In genomic region chr3:49021213-49021812, GRCh38 we compare ENCODE assay signal across 8 cellular contexts. TPM values are rescaled to one million over a fixed set of nuclear protein-coding genes. Genes with fewer than 3 reads are reported as not detected.
DNase-seq lines count a peak whose midpoint lies in the region; ATAC-seq and TF ChIP-seq lines count a peak whose summit lies in the region.

No MANE protein-coding gene starts in this region.

- H3K9me3 ChIP-seq in PC-9 (ENCODE audit: insufficient read depth, low read depth) (no peaks in the 10 kb centered on the region), esophagus (ENCODE audit: control insufficient read depth in 2 of 2, insufficient read depth in 1 of 2, low read depth in 1 of 2, low read length in 1 of 2) (no peaks in the 10 kb centered on the region), muscle layer of colon (ENCODE audit: low read length) (no peaks in the 10 kb centered on the region)

- CTCF ChIA-PET in PC-9 (lab: Charles Lee) = interaction anchor here (0.6 to 1.0 kb wide), 2 partner anchors 33 to 37 kb away, joined by 3 to 4 read pairs; no protein-coding TSS in a partner anchor

- H3K4me2 ChIP-seq in PC-9 = peak overlapping the region; percentile 92

- peaks cover 30% of the 10 kb centered on the region for H3K4me1 ChIP-seq in PC-9 (replicated peaks; ENCODE audit: insufficient read depth)
- H3K4me1 ChIP-seq in esophagus (ENCODE audit: control insufficient read depth in 2 of 2, insufficient read depth in 2 of 2, low read length in 1 of 2) = peaks cover 8 to 25% of the 10 kb centered on the region in 2 donors
- H3K4me1 ChIP-seq in muscle layer of colon (ENCODE audit: insufficient read depth, low read length) = peaks cover 29% of the 10 kb centered on the region

- H3K79me2 ChIP-seq in PC-9 (ENCODE audit: low read depth) = peaks cover 57% of the 10 kb centered on the region

- in situ Hi-C loops in KBM-7 (cut with MboI; ENCODE audit: low pct_unique_long_range_greater_than_20kb, low sequenced_read_pairs) = no loop called here

- no peaks in the 10 kb centered on the region for H3K9me2 ChIP-seq in PC-9 (ENCODE audit: insufficient read depth)

- peak overlapping the region; percentile 82 for H2AFZ ChIP-seq in PC-9

- peak; percentile 56 for ATAC-seq in GM21723 (IDR thresholded peaks at IDR 0.05; ENCODE audit: unreplicated experiment)
- ATAC-seq in activated T-cell treated with anti-CD3 and anti-CD28 coated beads, Interleukin-2, amount 50 U/mL, for 4 hours = peak; percentile 75

- intact Hi-C loops in PC-9 (cut with micrococcal nuclease; ENCODE audit: unreplicated experiment) = no loop called here

- no TSS peak for BruUV-seq in PC-9 (replicated peaks; lab: Mats Ljungman, UMichigan)

- 0% methylated on average over 60 of the region's 60 CpGs for WGBS in esophagus, 2 donors

- no peaks in the 10 kb centered on the region for H3K9me3 Mint-ChIP-seq in activated T-cell treated with anti-CD3 and anti-CD28 coated beads, Interleukin-2, amount 50 U/mL, for 4 hours

- peaks cover 44% of the 10 kb centered on the region; the same call in 1 of the 2 replicates for H3F3A ChIP-seq in PC-9 (ENCODE audit: insufficient read depth, low read depth)

- DNase-seq in DMS53 treated with DMSO at 0.1 percent for 48 hours (lab: John Stamatoyannopoulos, UW; ENCODE audit: unreplicated experiment) = peak; percentile 65
- peak; percentile 99 for DNase-seq in KBM-7
- peak; percentile 89 to 99 for DNase-seq in PC-9
- peak; percentile 99 for DNase-seq in activated T-cell treated with anti-CD3 and anti-CD28 coated beads, Interleukin-2, amount 50 U/mL, for 4 hours
- peak; percentile 96 to 98 for DNase-seq in stimulated activated CD8-positive, alpha-beta memory T cell treated with anti-CD3 and anti-CD28 coated beads, Interleukin-7, amount 100 ng/mL, for 1 hour (ENCODE audit: low read depth in 2 of 2)

- H3K4me3 Mint-ChIP-seq in activated T-cell treated with anti-CD3 and anti-CD28 coated beads, Interleukin-2, amount 50 U/mL, for 4 hours = peak overlapping the region; percentile 95

- peak overlapping the region; percentile 96 for H3K9ac ChIP-seq in muscle layer of colon (ENCODE audit: low read length)

- no peak for TF ChIP-seq CTCF in PC-9 (conservative IDR thresholded peaks at IDR 0.05)

- H4K20me1 ChIP-seq in PC-9 (ENCODE audit: insufficient read depth) = no peaks in the 10 kb centered on the region; the same call in 1 of the 2 replicates

- H3K36me3 ChIP-seq in PC-9 (ENCODE audit: low read depth) (peaks cover 6% of the 10 kb centered on the region; the same call in 1 of the 2 replicates), esophagus (ENCODE audit: control insufficient read depth in 2 of 2, insufficient read depth in 2 of 2, low read length in 1 of 2) (peaks cover 2 to 30% of the 10 kb centered on the region in 2 donors), muscle layer of colon (ENCODE audit: insufficient read depth, low read length) (peaks cover 38% of the 10 kb centered on the region)

- peaks cover 29% of the 10 kb centered on the region for H3K36me3 Mint-ChIP-seq in activated T-cell treated with anti-CD3 and anti-CD28 coated beads, Interleukin-2, amount 50 U/mL, for 4 hours (ENCODE audit: insufficient read depth)

- H3K27me3 ChIP-seq in PC-9 (ENCODE audit: insufficient read depth, low read depth) = no peaks in the 10 kb centered on the region
- no peaks in the 10 kb centered on the region for H3K27me3 ChIP-seq in esophagus (ENCODE audit: control insufficient read depth in 1 of 2, insufficient read depth in 2 of 2, low read length in 2 of 2)
- H3K27me3 ChIP-seq in muscle layer of colon (ENCODE audit: control insufficient read depth in 1 of 2, insufficient read depth in 2 of 2, low read length in 2 of 2) = no peaks in the 10 kb centered on the region

- peaks cover 39% of the 10 kb centered on the region for H3K4me1 Mint-ChIP-seq in activated T-cell treated with anti-CD3 and anti-CD28 coated beads, Interleukin-2, amount 50 U/mL, for 4 hours (ENCODE audit: low read depth)

- H3K4me3 ChIP-seq in PC-9 = peak overlapping the region; percentile 70
- peak overlapping the region; percentile 68 to 94 for H3K4me3 ChIP-seq in esophagus (ENCODE audit: low read depth in 1 of 2, low read length in 2 of 2)
- peak overlapping the region; percentile 82 to 90 for H3K4me3 ChIP-seq in muscle layer of colon (ENCODE audit: low read depth in 1 of 2, low read length in 2 of 2)

- POLR2A ChIA-PET in PC-9 (lab: Charles Lee; ENCODE audit: unreplicated experiment) = interaction anchor here (0.6 to 3.7 kb wide), 8 partner anchors 14 to 780 kb away, joined by 3 to 22 read pairs (median 5); partner anchors contain the start of genes IP6K2, QRICH1, WDR6 and ZNF589

- H3K27ac ChIP-seq in PC-9 (peak overlapping the region; percentile 87), esophagus (ENCODE audit: low read depth in 2 of 2, low read length in 1 of 2) (peak overlapping the region; percentile 100), muscle layer of colon (ENCODE audit: low read depth, low read length) (peak overlapping the region; percentile 99)

- H3K27me3 Mint-ChIP-seq in activated T-cell treated with anti-CD3 and anti-CD28 coated beads, Interleukin-2, amount 50 U/mL, for 4 hours (ENCODE audit: low read depth) = no peaks in the 10 kb centered on the region

RNA-seq across cellular contexts. Expression of gene NDUFAF3, which starts 0.6 kb away (rescaled TPM):
- 32.9 and 38.8 TPM in 2 replicates for total RNA-seq in PC-9 (2021)
- total RNA-seq in activated T-cell treated with anti-CD3 and anti-CD28 coated beads, Interleukin-2, amount 50 U/mL, for 4 hours = 100 to 1,000 TPM; 138 to 155 (median 147) TPM
- 10 to 100 TPM; 65.1 to 65.7 TPM for polyA plus RNA-seq in esophagus

RNA-seq across cellular contexts. Expression of gene DALRD3, which starts 2.9 kb away (rescaled TPM):
- 27.7 and 35.9 TPM in 2 replicates for total RNA-seq in PC-9 (2021)
- 10 to 100 TPM; 23.9 to 32.3 (median 25.4) TPM for total RNA-seq in activated T-cell treated with anti-CD3 and anti-CD28 coated beads, Interleukin-2, amount 50 U/mL, for 4 hours
- polyA plus RNA-seq in esophagus = 10 to 100 TPM; 22.2 to 26.9 TPM

RNA-seq across cellular contexts. Expression of gene IMPDH2, which starts 7.9 kb away (rescaled TPM):
- 190 and 222 TPM in 2 replicates for total RNA-seq in PC-9 (2021)
- 100 to 1,000 TPM; 664 to 769 (median 721) TPM for total RNA-seq in activated T-cell treated with anti-CD3 and anti-CD28 coated beads, Interleukin-2, amount 50 U/mL, for 4 hours
- polyA plus RNA-seq in esophagus = 100 to 1,000 TPM; 121 to 176 TPM

RNA-seq across cellular contexts. Expression of gene WDR6, which starts 14.1 kb away (rescaled TPM):
- 157 and 159 TPM in 2 replicates for total RNA-seq in PC-9 (2021)
- 100 to 1,000 TPM; 147 to 163 (median 155) TPM for total RNA-seq in activated T-cell treated with anti-CD3 and anti-CD28 coated beads, Interleukin-2, amount 50 U/mL, for 4 hours
- 10 to 100 TPM; 64.5 to 79.0 TPM for polyA plus RNA-seq in esophagus

RNA-seq across cellular contexts. Expression of gene P4HTM, which starts 31.3 kb away (rescaled TPM):
- total RNA-seq in PC-9 (2021) = 49.1 and 57.1 TPM in 2 replicates
- 10 to 100 TPM; 25.7 to 28.2 (median 26.3) TPM for total RNA-seq in activated T-cell treated with anti-CD3 and anti-CD28 coated beads, Interleukin-2, amount 50 U/mL, for 4 hours
- polyA plus RNA-seq in esophagus = 10 to 100 TPM; 10.7 to 14.5 TPM

Comparison
In these comparisons a context has a peak if more than half of its experiments do, and no peak if none do; other contexts are left out.
1. Peak in every context shown above with its lines: DNase-seq, ATAC-seq, H3K4me3 ChIP-seq and H3K27ac ChIP-seq.